Comparison of ENCODE assay signal across 9 cellular contexts in the genomic region with DNA sequence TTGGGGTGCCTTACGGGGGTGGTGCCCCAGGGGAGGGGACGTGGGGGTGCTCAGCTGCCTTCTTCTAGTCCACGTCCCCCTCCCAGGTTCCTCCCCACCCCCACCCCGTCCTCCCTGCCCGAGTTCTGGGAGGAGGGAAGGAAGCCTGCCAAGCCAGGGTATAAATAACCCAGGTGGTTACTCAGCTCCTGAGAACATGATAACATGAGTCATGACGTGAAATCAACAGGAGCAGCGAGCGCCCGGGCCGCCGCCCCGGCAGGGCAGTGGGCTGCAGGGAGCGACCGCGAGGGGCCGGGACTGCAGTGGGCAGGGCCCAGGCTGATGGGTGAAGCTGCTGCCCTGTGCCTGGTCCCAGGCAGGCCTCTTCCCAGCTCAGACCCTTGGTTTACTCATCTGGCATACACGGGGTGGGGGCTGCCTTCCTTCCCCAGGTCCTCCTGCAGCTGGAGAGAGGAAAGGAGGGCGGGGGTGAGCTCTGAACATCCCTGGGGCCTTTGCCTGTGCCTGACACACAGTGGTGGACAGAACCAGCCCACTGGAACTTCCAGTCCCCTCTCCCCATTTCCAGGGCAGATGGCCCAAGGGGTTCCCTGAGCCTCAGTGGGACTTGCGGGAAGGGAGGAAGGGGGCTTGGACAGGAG. TPM values are rescaled to one million over a fixed set of nuclear protein-coding genes. Genes with fewer than 3 reads are reported as not detected.
DNase-seq lines count a peak whose midpoint lies in the region; ATAC-seq and TF ChIP-seq lines count a peak whose summit lies in the region.
"Had no signal": no experiment of that assay in that cellular context is flagged by ENCODE, and none has a peak within 500 bp of the region (broad histone marks: within the 10 kb centered on the region; RNA-seq: fewer than 3 reads in every experiment).

No MANE protein-coding gene starts in this region.

- TF ChIP-seq RAD21 in Ishikawa (IDR thresholded peaks at IDR 0.05; ENCODE audit: low read depth): no peak; the same call in 1 of the 2 replicates

- no peaks in the 10 kb centered on the region for H3K9me3 ChIP-seq in sigmoid colon

- H3K4me1 Mint-ChIP-seq in activated T-helper 1 cell treated with anti-CD3 and anti-CD28 coated beads, Interleukin-12 subunit alpha, Interleukin-12 subunit beta, Interleukin-2, Interleukin-4 antibody, amounts not matched to agents 30 ng/mL and 10 ng/mL and 1 ng/mL, durations not matched to agents 14 hours and 24 hours and 36 hours (ENCODE audit: low read depth): peaks cover 30% of the 10 kb centered on the region

- peaks cover 6% of the 10 kb centered on the region for H3K27me3 Mint-ChIP-seq in activated T-helper 1 cell treated with anti-CD3 and anti-CD28 coated beads, Interleukin-12 subunit alpha, Interleukin-12 subunit beta, Interleukin-2, Interleukin-4 antibody, amounts not matched to agents 30 ng/mL and 10 ng/mL and 1 ng/mL, durations not matched to agents 14 hours and 24 hours and 36 hours (ENCODE audit: insufficient read depth)

- peak overlapping the region; percentile 16 to 72 (median 42) for H3K27ac ChIP-seq in sigmoid colon

- no peak for TF ChIP-seq CTCF in sigmoid colon (IDR thresholded peaks at IDR 0.05)

- H3K4me3 Mint-ChIP-seq in activated T-helper 1 cell treated with anti-CD3 and anti-CD28 coated beads, Interleukin-12 subunit alpha, Interleukin-12 subunit beta, Interleukin-2, Interleukin-4 antibody, amounts not matched to agents 30 ng/mL and 10 ng/mL and 1 ng/mL, durations not matched to agents 14 hours and 24 hours and 36 hours: no peak overlapping the region

- intact Hi-C loops in activated T-helper 1 cell treated with anti-CD3 and anti-CD28 coated beads, Interleukin-12 subunit alpha, Interleukin-12 subunit beta, Interleukin-2, Interleukin-4 antibody, amounts not matched to agents 30 ng/mL and 10 ng/mL and 1 ng/mL, durations not matched to agents 14 hours and 24 hours and 36 hours (cut with micrococcal nuclease): loop anchor here (1.0 to 2.0 kb wide), 2 partner anchors 13 to 17 kb away; no protein-coding TSS in a partner anchor
- intact Hi-C loops in sigmoid colon (cut with DNase I): no loop called here

- H3K4me3 ChIP-seq in sigmoid colon: peak overlapping the region in 2 of 4 donors; percentile 8 to 15

- TF ChIP-seq EP300 in Ishikawa (IDR thresholded peaks at IDR 0.05; ENCODE audit: borderline replicate concordance) (peak; percentile 46; the same call in 1 of the 2 replicates), sigmoid colon (IDR thresholded peaks at IDR 0.05) (no peak)

- H3K36me3 ChIP-seq in sigmoid colon: no peaks in the 10 kb centered on the region

- TF ChIP-seq POLR2A in sigmoid colon (IDR thresholded peaks at IDR 0.05): no peak

- H3K36me3 Mint-ChIP-seq in activated T-helper 1 cell treated with anti-CD3 and anti-CD28 coated beads, Interleukin-12 subunit alpha, Interleukin-12 subunit beta, Interleukin-2, Interleukin-4 antibody, amounts not matched to agents 30 ng/mL and 10 ng/mL and 1 ng/mL, durations not matched to agents 14 hours and 24 hours and 36 hours (ENCODE audit: low read depth): no peaks in the 10 kb centered on the region
- H3K36me3 Mint-ChIP-seq: naive B cell had no signal

- no peak for ATAC-seq in GM18867 (IDR thresholded peaks at IDR 0.05; ENCODE audit: unreplicated experiment)

- WGBS in sigmoid colon, 2 donors: 7 to 12% methylated on average over 19 of the region's 19 CpGs

- DNase-seq in DMS153 treated with DMSO at 0.1 percent for 48 hours (lab: John Stamatoyannopoulos, UW; ENCODE audit: unreplicated experiment): peak; percentile 38
- peak; percentile 41 for DNase-seq in activated T-helper 1 cell treated with anti-CD3 and anti-CD28 coated beads, Interleukin-12 subunit alpha, Interleukin-12 subunit beta, Interleukin-2, Interleukin-4 antibody, amounts not matched to agents 30 ng/mL and 10 ng/mL and 1 ng/mL, durations not matched to agents 14 hours and 24 hours and 36 hours (ENCODE audit: low spot score)
- DNase-seq in glomerular visceral epithelial cell (ENCODE audit: extremely low spot score): peak; percentile 87
- no peak for DNase-seq in sigmoid colon
- no peak for DNase-seq in cortex of kidney (lab: John Stamatoyannopoulos, UW)
- DNase-seq in NK-92 treated with Interleukin-12 subunit alpha and Interleukin-12 subunit beta, amount 100 ng/mL, for 24 hours (lab: John Stamatoyannopoulos, UW): no peak
- DNase-seq: naive B cell had no signal

- peaks cover 0 to 37% (median 29%) of the 10 kb centered on the region in 4 donors for H3K4me1 ChIP-seq in sigmoid colon

- no peak overlapping the region for H3K27ac Mint-ChIP-seq in activated T-helper 1 cell treated with anti-CD3 and anti-CD28 coated beads, Interleukin-12 subunit alpha, Interleukin-12 subunit beta, Interleukin-2, Interleukin-4 antibody, amounts not matched to agents 30 ng/mL and 10 ng/mL and 1 ng/mL, durations not matched to agents 14 hours and 24 hours and 36 hours

- H3K9me3 Mint-ChIP-seq in activated T-helper 1 cell treated with anti-CD3 and anti-CD28 coated beads, Interleukin-12 subunit alpha, Interleukin-12 subunit beta, Interleukin-2, Interleukin-4 antibody, amounts not matched to agents 30 ng/mL and 10 ng/mL and 1 ng/mL, durations not matched to agents 14 hours and 24 hours and 36 hours: no peaks in the 10 kb centered on the region
- H3K9me3 Mint-ChIP-seq: naive B cell had no signal

- peaks cover 0 to 7% (median 3%) of the 10 kb centered on the region in 3 donors for H3K27me3 ChIP-seq in sigmoid colon

TF ChIP-seq in Ishikawa, 13 proteins besides CTCF, POLR2A, EP300 and RAD21:
- TF ChIP-seq NFIC (IDR thresholded peaks at IDR 0.05) (peak; percentile 71), CREB1 (IDR thresholded peaks at IDR 0.05; ENCODE audit: low read depth) (0 out of 2 replicates have a peak, but pooled peaks have one; percentile 18), YY1 (IDR thresholded peaks at IDR 0.05; ENCODE audit: low read depth) (no peak), EGR1 (IDR thresholded peaks at IDR 0.05) (no peak), ZBTB7A (IDR thresholded peaks at IDR 0.05; ENCODE audit: low read depth) (peak; percentile 80), TEAD4 (IDR thresholded peaks at IDR 0.05) (peak; percentile 39; the same call in 1 of the 2 replicates), TAF1 (IDR thresholded peaks at IDR 0.05; ENCODE audit: low read depth) (no peak), FOXM1 (IDR thresholded peaks at IDR 0.05; ENCODE audit: borderline replicate concordance, low read depth) (0 out of 2 replicates have a peak, but pooled peaks have one; percentile 21), TCF12 (IDR thresholded peaks at IDR 0.05; ENCODE audit: low read depth) (peak; percentile 66), CEBPB (IDR thresholded peaks at IDR 0.05) (no peak)
- TF ChIP-seq, protein P1, sequence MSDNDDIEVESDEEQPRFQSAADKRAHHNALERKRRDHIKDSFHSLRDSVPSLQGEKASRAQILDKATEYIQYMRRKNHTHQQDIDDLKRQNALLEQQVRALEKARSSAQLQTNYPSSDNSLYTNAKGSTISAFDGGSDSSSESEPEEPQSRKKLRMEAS (IDR thresholded peaks at IDR 0.05): 0 out of 2 replicates have a peak, but pooled peaks have one; percentile 27
- TF ChIP-seq, protein P2, sequence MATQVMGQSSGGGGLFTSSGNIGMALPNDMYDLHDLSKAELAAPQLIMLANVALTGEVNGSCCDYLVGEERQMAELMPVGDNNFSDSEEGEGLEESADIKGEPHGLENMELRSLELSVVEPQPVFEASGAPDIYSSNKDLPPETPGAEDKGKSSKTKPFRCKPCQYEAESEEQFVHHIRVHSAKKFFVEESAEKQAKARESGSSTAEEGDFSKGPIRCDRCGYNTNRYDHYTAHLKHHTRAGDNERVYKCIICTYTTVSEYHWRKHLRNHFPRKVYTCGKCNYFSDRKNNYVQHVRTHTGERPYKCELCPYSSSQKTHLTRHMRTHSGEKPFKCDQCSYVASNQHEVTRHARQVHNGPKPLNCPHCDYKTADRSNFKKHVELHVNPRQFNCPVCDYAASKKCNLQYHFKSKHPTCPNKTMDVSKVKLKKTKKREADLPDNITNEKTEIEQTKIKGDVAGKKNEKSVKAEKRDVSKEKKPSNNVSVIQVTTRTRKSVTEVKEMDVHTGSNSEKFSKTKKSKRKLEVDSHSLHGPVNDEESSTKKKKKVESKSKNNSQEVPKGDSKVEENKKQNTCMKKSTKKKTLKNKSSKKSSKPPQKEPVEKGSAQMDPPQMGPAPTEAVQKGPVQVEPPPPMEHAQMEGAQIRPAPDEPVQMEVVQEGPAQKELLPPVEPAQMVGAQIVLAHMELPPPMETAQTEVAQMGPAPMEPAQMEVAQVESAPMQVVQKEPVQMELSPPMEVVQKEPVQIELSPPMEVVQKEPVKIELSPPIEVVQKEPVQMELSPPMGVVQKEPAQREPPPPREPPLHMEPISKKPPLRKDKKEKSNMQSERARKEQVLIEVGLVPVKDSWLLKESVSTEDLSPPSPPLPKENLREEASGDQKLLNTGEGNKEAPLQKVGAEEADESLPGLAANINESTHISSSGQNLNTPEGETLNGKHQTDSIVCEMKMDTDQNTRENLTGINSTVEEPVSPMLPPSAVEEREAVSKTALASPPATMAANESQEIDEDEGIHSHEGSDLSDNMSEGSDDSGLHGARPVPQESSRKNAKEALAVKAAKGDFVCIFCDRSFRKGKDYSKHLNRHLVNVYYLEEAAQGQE (IDR thresholded peaks at IDR 0.05; ENCODE audit: low read depth): no peak
- TF ChIP-seq, protein P3, sequence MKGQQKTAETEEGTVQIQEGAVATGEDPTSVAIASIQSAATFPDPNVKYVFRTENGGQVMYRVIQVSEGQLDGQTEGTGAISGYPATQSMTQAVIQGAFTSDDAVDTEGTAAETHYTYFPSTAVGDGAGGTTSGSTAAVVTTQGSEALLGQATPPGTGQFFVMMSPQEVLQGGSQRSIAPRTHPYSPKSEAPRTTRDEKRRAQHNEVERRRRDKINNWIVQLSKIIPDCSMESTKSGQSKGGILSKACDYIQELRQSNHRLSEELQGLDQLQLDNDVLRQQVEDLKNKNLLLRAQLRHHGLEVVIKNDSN (IDR thresholded peaks at IDR 0.05): no peak
TF ChIP-seq in Ishikawa: peak in this region for 7.

RNA-seq across cellular contexts. Expression of a gene that starts 8.8 kb away (rescaled TPM):
- 0.78 and 1.2 TPM in 2 replicates for total RNA-seq in activated T-helper 1 cell treated with anti-CD3 and anti-CD28 coated beads, Interleukin-12 subunit alpha, Interleukin-12 subunit beta, Interleukin-2, Interleukin-4 antibody, amounts not matched to agents 30 ng/mL and 10 ng/mL and 1 ng/mL, durations not matched to agents 14 hours and 24 hours and 36 hours
- total RNA-seq in sigmoid colon: 1 to 10 TPM; 3.1 to 9.6 (median 7.4) TPM
- 1 to 10 TPM; 1.4 to 5.5 (median 2.4) TPM for polyA plus RNA-seq in sigmoid colon

Comparison
In these comparisons a context has a peak if more than half of its experiments do, and no peak if none do; other contexts are left out.
1. DNase-seq: peak in DMS153 treated with DMSO at 0.1 percent for 48 hours (single experiment), activated T-helper 1 cell treated with anti-CD3 and anti-CD28 coated beads, Interleukin-12 subunit alpha, Interleukin-12 subunit beta, Interleukin-2, Interleukin-4 antibody, amounts not matched to agents 30 ng/mL and 10 ng/mL and 1 ng/mL, durations not matched to agents 14 hours and 24 hours and 36 hours (single experiment) and glomerular visceral epithelial cell (single experiment); none in sigmoid colon (single experiment), cortex of kidney (single experiment) and NK-92 treated with Interleukin-12 subunit alpha and Interleukin-12 subunit beta, amount 100 ng/mL, for 24 hours (single experiment).